Comparison of ENCODE assay signal across 38 cellular contexts in genomic region chr10:4147214-4147613, GRCh38.
"Had no signal": no experiment of that assay in that cellular context is flagged by ENCODE, and none has a peak within 500 bp of the region (broad histone marks: within the 10 kb centered on the region; RNA-seq: fewer than 3 reads in every experiment).

No MANE protein-coding gene starts in this region.

- H3K4me1 Mint-ChIP-seq: activated naive CD4-positive, alpha-beta T cell treated with anti-CD3 and anti-CD28 coated beads, Interleukin-2, amount 50 U/mL, for 24 hours; activated naive CD8-positive, alpha-beta T cell treated with anti-CD3 and anti-CD28 coated beads for 36 hours; activated naive CD8-positive, alpha-beta T cell treated with anti-CD3 and anti-CD28 coated beads, Interleukin-2, amount 50 U/mL, for 24 hours; activated T-helper 17 cell treated with anti-CD3 and anti-CD28 coated beads, Interleukin-2, amount 50 U/mL, for 72 hours; brain had no signal

- H3K4me3 Mint-ChIP-seq: activated naive CD4-positive, alpha-beta T cell treated with anti-CD3 and anti-CD28 coated beads for 36 hours; activated naive CD4-positive, alpha-beta T cell treated with anti-CD3 and anti-CD28 coated beads, Interleukin-2, amount 10 ng/mL, durations not matched to agents 7 days and 5 days; activated naive CD4-positive, alpha-beta T cell treated with anti-CD3 and anti-CD28 coated beads, Interleukin-2, amount 50 U/mL, for 24 hours; activated naive CD8-positive, alpha-beta T cell; activated naive CD8-positive, alpha-beta T cell treated with anti-CD3 and anti-CD28 coated beads for 36 hours; activated naive CD8-positive, alpha-beta T cell treated with anti-CD3 and anti-CD28 coated beads, Interleukin-2, amount 10 ng/mL, durations not matched to agents 7 days and 5 days; activated naive CD8-positive, alpha-beta T cell treated with anti-CD3 and anti-CD28 coated beads, Interleukin-2, amount 50 U/mL, for 24 hours; activated T-cell treated with anti-CD3 and anti-CD28 coated beads, Interleukin-2, amount 50 U/mL, for 24 hours; activated T-cell treated with anti-CD3 and anti-CD28 coated beads, Interleukin-2, amount 50 U/mL, for 4 hours; activated T-cell treated with anti-CD3 and anti-CD28 coated beads, Interleukin-2, amount 50 U/mL, for 72 hours; activated T-helper 17 cell treated with anti-CD3 and anti-CD28 coated beads, Interleukin-2, amount 50 U/mL, for 72 hours; brain; central memory CD8-positive, alpha-beta T cell had no signal

- H3K4me1 ChIP-seq: adrenal gland, ascending aorta, body of pancreas, breast epithelium had no signal

- H3K27ac ChIP-seq: adrenal gland, ascending aorta, body of pancreas, brain microvascular endothelial cell, breast epithelium, cardiac muscle cell had no signal

- H3K4me3 ChIP-seq: adrenal gland, ascending aorta, body of pancreas, breast epithelium, cardiac muscle cell had no signal

- H3K9me3 ChIP-seq: adrenal gland, ascending aorta, body of pancreas, breast epithelium had no signal

- H3K36me3 ChIP-seq: adrenal gland, ascending aorta, brain microvascular endothelial cell, breast epithelium, cardiac muscle cell had no signal

- DNase-seq: activated effector memory CD4-positive, alpha-beta T cell treated with anti-CD3 and anti-CD28 coated beads, Interleukin-2, amount 50 U/mL, for 16 hours; activated effector memory CD4-positive, alpha-beta T cell treated with Interleukin-2 at 50 U/mL for 16 hours; activated gamma-delta T cell; activated gamma-delta T cell treated with Interleukin-2 at 50 U/mL for 16 hours; activated naive CD4-positive, alpha-beta T cell; activated naive CD4-positive, alpha-beta T cell treated with anti-CD3 and anti-CD28 coated beads for 36 hours; activated naive CD4-positive, alpha-beta T cell treated with anti-CD3 and anti-CD28 coated beads, Interleukin-2, amount 10 ng/mL, durations not matched to agents 7 days and 5 days; activated naive CD4-positive, alpha-beta T cell treated with anti-CD3 and anti-CD28 coated beads, Interleukin-2, amount 50 U/mL, for 16 hours; activated naive CD4-positive, alpha-beta T cell treated with Interleukin-2 at 50 U/mL for 16 hours; activated naive CD8-positive, alpha-beta T cell treated with anti-CD3 and anti-CD28 coated beads for 36 hours; activated naive CD8-positive, alpha-beta T cell treated with anti-CD3 and anti-CD28 coated beads, Interleukin-2, amount 10 ng/mL, durations not matched to agents 7 days and 5 days; activated naive CD8-positive, alpha-beta T cell treated with anti-CD3 and anti-CD28 coated beads, Interleukin-2, amount 50 U/mL, for 24 hours; activated T-cell treated with anti-CD3 and anti-CD28 coated beads for 4 hours; activated T-cell treated with anti-CD3 and anti-CD28 coated beads, Interleukin-2, amount 50 U/mL, for 1 hour; activated T-cell treated with anti-CD3 and anti-CD28 coated beads, Interleukin-2, amount 50 U/mL, for 24 hours; activated T-cell treated with anti-CD3 and anti-CD28 coated beads, Interleukin-2, amount 50 U/mL, for 4 hours; activated T-cell treated with anti-CD3 and anti-CD28 coated beads, Interleukin-2, amount 50 U/mL, for 48 hours; activated T-cell treated with anti-CD3 and anti-CD28 coated beads, Interleukin-2, amount 50 U/mL, for 72 hours; adrenal gland; amniotic stem cell; amygdala; anterior cingulate cortex; aorta; body of pancreas; brain microvascular endothelial cell; caudate nucleus; central memory CD4-positive, alpha-beta T cell; cerebellar nuclear complex had no signal

- H3K36me3 Mint-ChIP-seq: activated naive CD4-positive, alpha-beta T cell treated with anti-CD3 and anti-CD28 coated beads, Interleukin-2, amount 50 U/mL, for 24 hours; activated naive CD8-positive, alpha-beta T cell; activated naive CD8-positive, alpha-beta T cell treated with anti-CD3 and anti-CD28 coated beads for 36 hours; brain had no signal

- H3K9me3 Mint-ChIP-seq: activated naive CD4-positive, alpha-beta T cell treated with anti-CD3 and anti-CD28 coated beads for 36 hours; activated naive CD4-positive, alpha-beta T cell treated with anti-CD3 and anti-CD28 coated beads, Interleukin-2, amount 50 U/mL, for 24 hours; activated T-cell treated with anti-CD3 and anti-CD28 coated beads, Interleukin-2, amount 50 U/mL, for 4 hours; activated T-helper 2 cell treated with anti-CD3 and anti-CD28 coated beads, Interferon-gamma antibody, Interleukin-2, Interleukin-4, amounts not matched to agents 10 μg/mL and 5 μg/mL and 100 μg/mL, durations not matched to agents 14 hours and 24 hours and 36 hours had no signal

- H3K27me3 Mint-ChIP-seq: activated naive CD4-positive, alpha-beta T cell treated with anti-CD3 and anti-CD28 coated beads, Interleukin-2, amount 50 U/mL, for 24 hours; activated naive CD8-positive, alpha-beta T cell; activated naive CD8-positive, alpha-beta T cell treated with anti-CD3 and anti-CD28 coated beads for 36 hours; activated naive CD8-positive, alpha-beta T cell treated with anti-CD3 and anti-CD28 coated beads, Interleukin-2, amount 10 ng/mL, durations not matched to agents 7 days and 5 days; activated naive CD8-positive, alpha-beta T cell treated with anti-CD3 and anti-CD28 coated beads, Interleukin-2, amount 50 U/mL, for 24 hours; activated T-cell treated with anti-CD3 and anti-CD28 coated beads, Interleukin-2, amount 50 U/mL, for 24 hours; activated T-helper 17 cell treated with anti-CD3 and anti-CD28 coated beads, Interleukin-2, amount 50 U/mL, for 72 hours; central memory CD8-positive, alpha-beta T cell had no signal

- H3K27me3 ChIP-seq: adrenal gland, ascending aorta, body of pancreas, brain microvascular endothelial cell, breast epithelium, cardiac muscle cell had no signal

- H3K27ac Mint-ChIP-seq: activated naive CD4-positive, alpha-beta T cell treated with anti-CD3 and anti-CD28 coated beads for 36 hours; activated naive CD4-positive, alpha-beta T cell treated with anti-CD3 and anti-CD28 coated beads, Interleukin-2, amount 10 ng/mL, durations not matched to agents 7 days and 5 days; activated naive CD4-positive, alpha-beta T cell treated with anti-CD3 and anti-CD28 coated beads, Interleukin-2, amount 50 U/mL, for 24 hours; activated naive CD4-positive, alpha-beta T cell treated with anti-CD3 and anti-CD28 coated beads, Interleukin-2, amount 50 U/mL, for 72 hours; activated naive CD8-positive, alpha-beta T cell; activated naive CD8-positive, alpha-beta T cell treated with anti-CD3 and anti-CD28 coated beads for 36 hours; activated naive CD8-positive, alpha-beta T cell treated with anti-CD3 and anti-CD28 coated beads, Interleukin-2, amount 10 ng/mL, durations not matched to agents 7 days and 5 days; activated naive CD8-positive, alpha-beta T cell treated with anti-CD3 and anti-CD28 coated beads, Interleukin-2, amount 50 U/mL, for 24 hours; activated T-cell treated with anti-CD3 and anti-CD28 coated beads, Interleukin-2, amount 50 U/mL, for 24 hours; activated T-cell treated with anti-CD3 and anti-CD28 coated beads, Interleukin-2, amount 50 U/mL, for 72 hours; activated T-helper 17 cell treated with anti-CD3 and anti-CD28 coated beads, Interleukin-2, amount 50 U/mL, for 72 hours; activated T-helper 2 cell treated with anti-CD3 and anti-CD28 coated beads, Interferon-gamma antibody, Interleukin-2, Interleukin-4, amounts not matched to agents 10 μg/mL and 5 μg/mL and 100 μg/mL, durations not matched to agents 14 hours and 24 hours and 36 hours; brain had no signal

- ATAC-seq: activated naive CD4-positive, alpha-beta T cell treated with anti-CD3 and anti-CD28 coated beads, Interleukin-2, amount 50 U/mL, for 72 hours; activated naive CD8-positive, alpha-beta T cell treated with anti-CD3 and anti-CD28 coated beads, Interleukin-2, amount 50 U/mL, for 24 hours; activated T-cell treated with anti-CD3 and anti-CD28 coated beads, Interleukin-2, amount 50 U/mL, for 4 hours; activated T-cell treated with anti-CD3 and anti-CD28 coated beads, Interleukin-2, amount 50 U/mL, for 72 hours; activated T-helper 17 cell treated with anti-CD3 and anti-CD28 coated beads, Interleukin-2, amount 50 U/mL, for 72 hours; body of pancreas had no signal
